Comparison of ENCODE assay signal across 8 cellular contexts in the genomic region with DNA sequence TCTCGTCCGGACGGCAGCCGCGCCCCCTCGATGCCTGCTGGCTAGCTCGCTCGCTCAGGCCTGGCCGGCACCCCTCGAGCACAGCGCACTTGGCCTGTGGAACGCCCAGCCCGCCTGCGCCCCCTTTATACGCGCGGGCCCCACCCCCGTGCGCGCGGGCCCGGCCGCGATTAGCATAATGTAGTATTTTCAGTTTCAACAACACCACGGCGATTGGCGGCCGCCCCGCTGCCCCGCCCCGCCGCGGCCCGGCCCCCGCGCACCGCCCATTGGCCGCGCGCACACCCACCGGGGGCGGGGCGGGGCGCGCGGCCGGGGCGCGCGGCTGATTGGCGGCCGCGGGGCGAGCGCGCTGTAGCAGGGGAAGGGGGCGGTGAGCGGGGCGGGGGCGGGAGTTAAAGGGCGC.
DNase-seq lines count a peak whose midpoint lies in the region; ATAC-seq and FAIRE-seq lines count a peak whose summit lies in the region.

A gene (minus strand): TSS at position 100 of the 406 bp plus-strand sequence. CDS start 319 bp downstream, outside the sequence.

- DNase-seq in GM18507 (ENCODE audit: extremely low spot score, insufficient read length, low read depth) (peak; percentile 84), NCI-H2029 (lab: John Stamatoyannopoulos, UW) (peak; percentile 58), caudate nucleus (lab: John Stamatoyannopoulos, UW) (peak in 59 of 61 donors; percentile 8 to 90 (median 79)), islet precursor cell (peak; percentile 93), GOT3 (lab: John Stamatoyannopoulos, UW) (no peak)
- peak; percentile 71 for DNase-seq in stimulated activated CD4-positive, alpha-beta T cell treated with anti-CD3 and anti-CD28 coated beads, Interleukin-15, amount 100 ng/mL, for 1 hour (ENCODE audit: low read depth in 1 of 2, low spot score in 1 of 2)

- H3K27ac ChIP-seq in caudate nucleus (ENCODE audit: low read depth, low read length): peak within 1 kb of the TSS; percentile 83

- FAIRE-seq in GM18507 (lab: Jason Lieb, UNC): peak; percentile 59

- peak; percentile 85 for ATAC-seq in HG02885 (IDR thresholded peaks at IDR 0.05; ENCODE audit: poor library complexity, unreplicated experiment)
- ATAC-seq in activated CD4-positive, CD25-positive, alpha-beta regulatory T cell treated with anti-CD3 and anti-CD28 coated beads, Interleukin-2, amount 50 U/mL, for 24 hours: peak; percentile 88
